9 cellular contexts compared by ENCODE assay signal in the genomic region with DNA sequence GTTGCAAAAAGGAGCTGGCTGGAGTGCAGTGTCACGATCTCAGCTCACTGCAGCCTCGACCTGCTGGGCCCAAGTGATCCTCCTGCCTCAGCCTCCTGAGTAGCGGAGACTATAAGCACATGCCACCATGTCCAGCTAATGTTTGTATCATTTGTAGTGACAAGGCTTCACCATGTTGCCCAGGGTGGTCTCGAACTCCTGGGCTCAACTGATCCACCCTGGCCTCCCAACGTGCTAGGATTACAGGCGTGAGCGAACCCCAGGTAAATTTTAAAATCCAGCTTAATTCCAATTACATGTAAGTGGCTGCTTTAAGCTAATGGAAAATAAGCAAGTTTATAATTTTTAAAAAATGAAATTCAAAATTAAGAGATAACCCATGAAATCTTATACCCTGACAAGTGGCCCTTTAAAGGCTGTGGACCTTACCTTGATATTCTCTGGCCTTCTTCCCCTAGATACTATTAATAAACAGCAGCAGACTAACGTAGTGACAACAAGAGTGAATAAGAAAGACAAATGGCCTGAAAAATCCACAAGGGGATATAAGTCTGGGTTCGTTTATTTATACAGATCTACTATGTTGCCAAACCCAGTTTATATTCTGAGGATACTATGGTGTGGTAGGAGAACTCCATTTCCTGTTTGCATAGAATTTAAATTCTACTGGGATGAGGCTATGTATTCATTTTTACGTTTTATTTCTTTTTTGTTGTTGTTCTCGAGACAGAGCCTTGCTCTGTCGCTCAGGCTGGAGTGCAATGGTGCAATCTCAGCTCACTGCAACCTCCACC. TPM values are rescaled to one million over a fixed set of nuclear protein-coding genes. Genes with fewer than 3 reads are reported as not detected.
A peak's percentile ranks its signal among the peaks of the same experiment; 100 is the strongest.
DNase-seq lines count a peak whose midpoint lies in the region; ATAC-seq, FAIRE-seq and TF ChIP-seq lines count a peak whose summit lies in the region.
"Had no signal": no experiment of that assay in that cellular context is flagged by ENCODE, and none has a peak within 500 bp of the region (broad histone marks: within the 10 kb centered on the region; RNA-seq: fewer than 3 reads in every experiment).

No MANE protein-coding gene starts in this region.

- intact Hi-C loops in CD8-positive, alpha-beta T cell (cut with DNase I, micrococcal nuclease): loop anchor here in 1 of 2 experiments (2.0 kb wide), 1 partner anchor 33 kb away; no protein-coding TSS in a partner anchor
- intact Hi-C loops in dorsolateral prefrontal cortex (cut with DNase I): loop anchor here in 1 of 2 donors (2.0 kb wide), 1 partner anchor 27 kb away; no protein-coding TSS in a partner anchor

- DNase-seq in CD8-positive, alpha-beta T cell: no peak
- DNase-seq in dorsolateral prefrontal cortex (no peak), neuronal stem cell (ENCODE audit: low spot score) (no peak), NCI-H226 (no peak), GM12892 (ENCODE audit: insufficient read length) (no peak), Ammon's horn (ENCODE audit: low spot score) (no peak), epidermal melanocyte (ENCODE audit: insufficient read length, low spot score) (no peak)

- H3K4ac ChIP-seq in neuronal stem cell (ENCODE audit: low read length): no peak overlapping the region

- H2BK120ac ChIP-seq in neuronal stem cell (ENCODE audit: low read depth, low read length): no peak overlapping the region

- H2BK12ac ChIP-seq in neuronal stem cell (ENCODE audit: low read length): no peak overlapping the region

- peaks cover 1% of the 10 kb centered on the region for H3K79me1 ChIP-seq in neuronal stem cell (ENCODE audit: low read depth, low read length)

- H2BK15ac ChIP-seq in neuronal stem cell (ENCODE audit: low read length): no peak overlapping the region

- peaks cover 39% of the 10 kb centered on the region for H3K4me1 Mint-ChIP-seq in CD8-positive, alpha-beta T cell (ENCODE audit: low read depth)

- H3K4me2 ChIP-seq in KMS-11: peak overlapping the region; percentile 67
- peak overlapping the region; percentile 27 for H3K4me2 ChIP-seq in neuronal stem cell (ENCODE audit: insufficient read depth, low read length, poor library complexity, severe bottlenecking)

- peak overlapping the region; percentile 37 for H3K4me3 Mint-ChIP-seq in CD8-positive, alpha-beta T cell

- POLR2A ChIA-PET in CD8-positive, alpha-beta T cell (lab: Charles Lee): interaction anchor here (0.8 to 6.2 kb wide), 10 partner anchors 9 to 98 kb away, joined by 3 to 139 read pairs (median 5); a partner anchor contains a TSS

- H3K27ac ChIP-seq in CD8-positive, alpha-beta T cell (ENCODE audit: low read depth, low read length): peak overlapping the region; percentile 85
- H3K27ac ChIP-seq in KMS-11: no peak overlapping the region
- peak overlapping the region in 55 of 59 donors; percentile 40 to 98 (median 88) for H3K27ac ChIP-seq in dorsolateral prefrontal cortex
- H3K27ac ChIP-seq in neuronal stem cell (replicated peaks; ENCODE audit: low read length): peak overlapping the region; percentile 19

- H3K9me3 ChIP-seq in CD8-positive, alpha-beta T cell (ENCODE audit: low read length): no peaks in the 10 kb centered on the region
- H3K9me3 ChIP-seq in neuronal stem cell (replicated peaks in 1 of 2; ENCODE audit: control insufficient read depth in 2 of 2, insufficient read depth in 1 of 2, low read depth in 1 of 2, low read length in 2 of 2): no peaks in the 10 kb centered on the region

- no peak for FAIRE-seq in GM12892 (lab: Jason Lieb, UNC)
- FAIRE-seq: bronchial epithelial cell had no signal

- H3K18ac ChIP-seq in neuronal stem cell (ENCODE audit: low read length): no peak overlapping the region

- ATAC-seq in CD8-positive, alpha-beta T cell: no peak

- H3K9ac ChIP-seq in KMS-11 (no peak overlapping the region), neuronal stem cell (ENCODE audit: low read depth, low read length, poor library complexity) (no peak overlapping the region)

- H3K9me3 Mint-ChIP-seq in CD8-positive, alpha-beta T cell: no peaks in the 10 kb centered on the region

- peak overlapping the region; percentile 94 for H3K27ac Mint-ChIP-seq in CD8-positive, alpha-beta T cell

- no peak overlapping the region for H4K8ac ChIP-seq in neuronal stem cell (ENCODE audit: low read depth, low read length)

- no peak overlapping the region for H4K91ac ChIP-seq in neuronal stem cell (ENCODE audit: low read depth, low read length, poor library complexity)

- no peak overlapping the region for H3K14ac ChIP-seq in neuronal stem cell (ENCODE audit: low read length)

- WGBS in neuronal stem cell (ENCODE audit: extremely low coverage in 2 of 2, insufficient read length in 2 of 2, insufficient replicate concordance in 1 of 2), 2 donors: no CpG with 5 or more reads among the region's 12 CpGs

- no peaks in the 10 kb centered on the region for H3K79me2 ChIP-seq in KMS-11 (ENCODE audit: insufficient read depth, low read depth)

- H4K20me1 ChIP-seq in KMS-11 (ENCODE audit: insufficient read depth): no peaks in the 10 kb centered on the region

- H3K23ac ChIP-seq in neuronal stem cell (ENCODE audit: low read depth, low read length, poor library complexity): no peak overlapping the region

- H2AFZ ChIP-seq in KMS-11 (ENCODE audit: low read depth) (peak overlapping the region; percentile 85; the same call in 1 of the 2 replicates), neuronal stem cell (ENCODE audit: low read length) (no peak overlapping the region)

- H3K27me3 Mint-ChIP-seq in CD8-positive, alpha-beta T cell (ENCODE audit: low read depth): no peaks in the 10 kb centered on the region

- no peak for TF ChIP-seq POLR2A in GM12892 (IDR thresholded peaks at IDR 0.05; ENCODE audit: low read depth, low read length)

- no peaks in the 10 kb centered on the region for H3K36me3 Mint-ChIP-seq in CD8-positive, alpha-beta T cell

- peak overlapping the region; percentile 65 for H3K4me3 ChIP-seq in CD8-positive, alpha-beta T cell (ENCODE audit: low read depth, low read length)
- H3K4me3 ChIP-seq in KMS-11 (IDR thresholded peaks at IDR 0.05; ENCODE audit: insufficient read depth, low read depth, low read length) (no peak overlapping the region), dorsolateral prefrontal cortex (peak overlapping the region in 55 of 59 donors; percentile 27 to 79 (median 63)), neuronal stem cell (ENCODE audit: low read length in 2 of 2) (peak overlapping the region in 1 of 2 donors; percentile 53)

- H2BK5ac ChIP-seq in neuronal stem cell (ENCODE audit: low read length): no peak overlapping the region

- H2AK5ac ChIP-seq in neuronal stem cell (ENCODE audit: low read depth, low read length): no peak overlapping the region

- H3K36me3 ChIP-seq in CD8-positive, alpha-beta T cell (ENCODE audit: insufficient read depth, low read length): no peaks in the 10 kb centered on the region
- H3K36me3 ChIP-seq in KMS-11 (ENCODE audit: insufficient read depth) (no peaks in the 10 kb centered on the region), neuronal stem cell (replicated peaks in 1 of 2; ENCODE audit: control insufficient read depth in 2 of 2, insufficient read depth in 2 of 2, low read length in 2 of 2) (no peaks in the 10 kb centered on the region)

- CTCF ChIA-PET in CD8-positive, alpha-beta T cell (lab: Charles Lee): interaction anchor here (0.6 to 8.5 kb wide), 8 partner anchors 9 to 116 kb away, joined by 3 to 158 read pairs (median 4); a partner anchor contains a TSS

- peaks cover 33% of the 10 kb centered on the region for H3K4me1 ChIP-seq in CD8-positive, alpha-beta T cell (ENCODE audit: insufficient read depth, low read length)
- H3K4me1 ChIP-seq in KMS-11 (ENCODE audit: low read depth, poor library complexity, severe bottlenecking) (peaks cover 5% of the 10 kb centered on the region), neuronal stem cell (ENCODE audit: control insufficient read depth in 2 of 2, insufficient read depth in 1 of 2, low read depth in 1 of 2, low read length in 2 of 2) (peaks cover 4 to 18% of the 10 kb centered on the region in 2 donors)

- H3K27me3 ChIP-seq in CD8-positive, alpha-beta T cell (ENCODE audit: insufficient read depth, low read length): no peaks in the 10 kb centered on the region
- no peaks in the 10 kb centered on the region for H3K27me3 ChIP-seq in KMS-11 (ENCODE audit: insufficient read depth, low read depth)
- no peaks in the 10 kb centered on the region for H3K27me3 ChIP-seq in dorsolateral prefrontal cortex
- H3K27me3 ChIP-seq in neuronal stem cell (ENCODE audit: control insufficient read depth in 3 of 3, insufficient read depth in 3 of 3, low read depth in 1 of 3, low read length in 3 of 3): no peaks in the 10 kb centered on the region

- no peak for TF ChIP-seq CTCF in CD8-positive, alpha-beta T cell (IDR thresholded peaks at IDR 0.05)
- no peak for TF ChIP-seq CTCF in KMS-11 (conservative IDR thresholded peaks at IDR 0.05; ENCODE audit: low read depth, low read length)
- TF ChIP-seq CTCF in dorsolateral prefrontal cortex (IDR thresholded peaks at IDR 0.05 in 54 of 56, conservative IDR thresholded peaks at IDR 0.05 in 2 of 56; ENCODE audit: low read depth in 1 of 56, partially characterized antibody in 56 of 56): no peak

RNA-seq across cellular contexts. Expression of a gene that starts 25.6 kb away (rescaled TPM):
- 1,000 to 10,000 TPM; 1,170 to 1,193 TPM for total RNA-seq in CD8-positive, alpha-beta T cell
- total RNA-seq in dorsolateral prefrontal cortex: 100 to 1,000 TPM in 74 of 120 experiments, 10 to 100 TPM in 46; 42.4 to 309 (median 110) TPM
- polyA plus RNA-seq in neuronal stem cell (2013, experiment 1 of 2): 103 TPM
- 104 TPM for polyA plus RNA-seq in neuronal stem cell (2013, experiment 2 of 2)
- 39.2 TPM for polyA plus RNA-seq in GM12892 (2012; ENCODE audit: missing spikeins)
